19 cellular contexts compared by ENCODE assay signal in genomic region chr7:44154703-44155102, GRCh38. TPM values are rescaled to one million over a fixed set of nuclear protein-coding genes. Genes with fewer than 3 reads are reported as not detected.
"Had no signal": no experiment of that assay in that cellular context is flagged by ENCODE, and none has a peak within 500 bp of the region (broad histone marks: within the 10 kb centered on the region; RNA-seq: fewer than 3 reads in every experiment).

No MANE protein-coding gene starts in this region.

- H3K4me3 ChIP-seq: dorsolateral prefrontal cortex, pancreas, tibial artery, uterus had no signal

- DNase-seq: activated CD4-positive, alpha-beta T cell treated with anti-CD3 and anti-CD28 coated beads, Interleukin-2, amount 10 ng/mL, durations not matched to agents 24 days and 14 days; activated CD8-positive, alpha-beta T cell treated with anti-CD3 and anti-CD28 coated beads, Interleukin-2, amount 10 ng/mL, durations not matched to agents 7 days and 5 days; activated naive CD4-positive, alpha-beta T cell; activated naive CD8-positive, alpha-beta T cell treated with anti-CD3 and anti-CD28 coated beads, Interleukin-2, amount 10 ng/mL, durations not matched to agents 7 days and 5 days; pancreas; stimulated activated CD4-positive, alpha-beta T cell treated with anti-CD3 and anti-CD28 coated beads, Interleukin-4, amount 100 ng/mL, for 1 hour; stimulated activated naive CD4-positive, alpha-beta T cell; T-helper 17 cell; uterus had no signal

- H3K27me3 ChIP-seq: dorsolateral prefrontal cortex, pancreas, tibial artery, uterus had no signal

- FAIRE-seq: bronchial epithelial cell, endometrium, islet of Langerhans, pancreas had no signal

- H3K27ac ChIP-seq: pancreas, tibial artery, uterus had no signal

- H3K4me1 ChIP-seq: pancreas, tibial artery, uterus had no signal

- ATAC-seq: activated CD8-positive, alpha-beta T cell treated with anti-CD3 and anti-CD28 coated beads, Interleukin-2, amount 10 ng/mL, durations not matched to agents 7 days and 5 days; T-helper 17 cell; WTC11 had no signal

- H3K9me3 ChIP-seq: pancreas, tibial artery, uterus had no signal

- H3K36me3 ChIP-seq: pancreas, tibial artery, uterus had no signal

RNA-seq across cellular contexts. Expression of gene MYL7, which starts 13.6 kb away (rescaled TPM):
- total RNA-seq: activated CD4-positive, alpha-beta T cell treated with anti-CD3 and anti-CD28 coated beads, Interleukin-2, amount 10 ng/mL, durations not matched to agents 24 days and 14 days; activated CD8-positive, alpha-beta T cell treated with anti-CD3 and anti-CD28 coated beads, Interleukin-2, amount 10 ng/mL, durations not matched to agents 7 days and 5 days; activated naive CD8-positive, alpha-beta T cell treated with anti-CD3 and anti-CD28 coated beads, Interleukin-2, amount 10 ng/mL, durations not matched to agents 7 days and 5 days; aorta; bronchial epithelial cell; lung microvascular endothelial cell; neural crest cell; subcutaneous adipose tissue; T-helper 17 cell; uterus had no signal

RNA-seq across cellular contexts. Expression of gene GCK, which starts 34.5 kb away (rescaled TPM):
- total RNA-seq: activated CD8-positive, alpha-beta T cell treated with anti-CD3 and anti-CD28 coated beads, Interleukin-2, amount 10 ng/mL, durations not matched to agents 7 days and 5 days had no signal
